In genomic region chr5:144684899-144685298, GRCh38 we compare ENCODE assay signal across 33 cellular contexts.
"Had no signal": no experiment of that assay in that cellular context is flagged by ENCODE, and none has a peak within 500 bp of the region (broad histone marks: within the 10 kb centered on the region; RNA-seq: fewer than 3 reads in every experiment).

No MANE protein-coding gene starts in this region.

- ATAC-seq: heart right ventricle, left colon, left lung, lower lobe of right lung, natural killer cell, psoas muscle, right lobe of liver, upper lobe of right lung had no signal

- DNase-seq: heart right ventricle; immature natural killer cell; kidney; left colon; left lung; lower lobe of right lung; mammary epithelial cell; mesenchymal stem cell; naive B cell; natural killer cell; nephron progenitor cell; occipital lobe; psoas muscle; right lobe of liver; stimulated activated CD4-positive, alpha-beta T cell treated with anti-CD3 and anti-CD28 coated beads, Interleukin-1b, Interleukin-23, amount 100 ng/mL, for 48 hours; stimulated activated CD4-positive, alpha-beta T cell treated with anti-CD3 and anti-CD28 coated beads, Interleukin-2, amount 100 ng/mL, for 48 hours; stimulated activated CD4-positive, alpha-beta T cell treated with anti-CD3 and anti-CD28 coated beads, Interleukin-4, amount 100 ng/mL, for 4 hours; stimulated activated naive CD4-positive, alpha-beta T cell; tibial artery; trophoblast cell; upper lobe of right lung had no signal

- H3K79me2 ChIP-seq: hepatocyte, parathyroid adenoma had no signal

- H3K9me3 ChIP-seq: lower lobe of right lung, neutrophil, psoas muscle, right atrium auricular region, right lobe of liver, thoracic aorta, tibial artery, upper lobe of right lung had no signal

- H3K4me2 ChIP-seq: hepatocyte, neural progenitor cell, smooth muscle cell had no signal

- H3K4me1 Mint-ChIP-seq: immature natural killer cell, mesothelial cell of epicardium, naive B cell, natural killer cell, nephron progenitor cell, neural progenitor cell had no signal

- H3K27me3 Mint-ChIP-seq: stimulated activated naive CD8-positive, alpha-beta T cell treated with anti-CD3 and anti-CD28 coated beads, Interleukin-15, Interleukin-2, amounts not matched to agents 100 ng/mL and 50 ng/mL, for 24 hours had no signal

- H3K9ac ChIP-seq: neural progenitor cell, parathyroid adenoma had no signal

- H3K36me3 Mint-ChIP-seq: immature natural killer cell, mesothelial cell of epicardium, natural killer cell, neural progenitor cell had no signal

- H3K27ac ChIP-seq: heart right ventricle, hepatocyte, left lung, lower lobe of right lung, neural progenitor cell, neutrophil, parathyroid adenoma, psoas muscle, right atrium auricular region, right lobe of liver, suprapubic skin, thoracic aorta, tibial artery, upper lobe of right lung had no signal

- H2AFZ ChIP-seq: hepatocyte, neural progenitor cell, parathyroid adenoma had no signal

- H3K4me3 ChIP-seq: heart right ventricle, hepatocyte, left lung, lower lobe of right lung, neural progenitor cell, psoas muscle, right atrium auricular region, right lobe of liver, smooth muscle cell, suprapubic skin, thoracic aorta, tibial artery, upper lobe of right lung had no signal

- FAIRE-seq: islet of Langerhans, kidney, urothelium cell line had no signal

- H3K4me1 ChIP-seq: heart right ventricle, left lung, lower lobe of right lung, parathyroid adenoma, psoas muscle, right atrium auricular region, right lobe of liver, suprapubic skin, tibial artery, upper lobe of right lung had no signal

- H3K27me3 ChIP-seq: heart right ventricle, hepatocyte, left lung, neural progenitor cell, neutrophil, right atrium auricular region, right lobe of liver, suprapubic skin, tibial artery, upper lobe of right lung had no signal

- H3K36me3 ChIP-seq: heart right ventricle, left lung, lower lobe of right lung, neutrophil, right atrium auricular region, right lobe of liver, suprapubic skin, thoracic aorta, tibial artery, upper lobe of right lung had no signal

- H3K27ac Mint-ChIP-seq: immature natural killer cell; mesothelial cell of epicardium; naive B cell; natural killer cell; nephron progenitor cell; neural progenitor cell; stimulated activated naive CD8-positive, alpha-beta T cell treated with anti-CD3 and anti-CD28 coated beads, Interleukin-15, Interleukin-2, amounts not matched to agents 100 ng/mL and 50 ng/mL, for 24 hours had no signal

- H3K4me3 Mint-ChIP-seq: immature natural killer cell; mesothelial cell of epicardium; naive B cell; natural killer cell; nephron progenitor cell; neural progenitor cell; stimulated activated naive CD8-positive, alpha-beta T cell treated with anti-CD3 and anti-CD28 coated beads, Interleukin-15, Interleukin-2, amounts not matched to agents 100 ng/mL and 50 ng/mL, for 24 hours had no signal
